In genomic region chr1:1428174-1428573, GRCh38 we compare ENCODE assay signal across 1 cellular context.
TF ChIP-seq lines count a peak whose summit lies in the region.

No MANE protein-coding gene starts in this region.

TF ChIP-seq in K562, 482 proteins besides CTCF, POLR2A, EP300 and RAD21:
- TF ChIP-seq, protein P1, sequence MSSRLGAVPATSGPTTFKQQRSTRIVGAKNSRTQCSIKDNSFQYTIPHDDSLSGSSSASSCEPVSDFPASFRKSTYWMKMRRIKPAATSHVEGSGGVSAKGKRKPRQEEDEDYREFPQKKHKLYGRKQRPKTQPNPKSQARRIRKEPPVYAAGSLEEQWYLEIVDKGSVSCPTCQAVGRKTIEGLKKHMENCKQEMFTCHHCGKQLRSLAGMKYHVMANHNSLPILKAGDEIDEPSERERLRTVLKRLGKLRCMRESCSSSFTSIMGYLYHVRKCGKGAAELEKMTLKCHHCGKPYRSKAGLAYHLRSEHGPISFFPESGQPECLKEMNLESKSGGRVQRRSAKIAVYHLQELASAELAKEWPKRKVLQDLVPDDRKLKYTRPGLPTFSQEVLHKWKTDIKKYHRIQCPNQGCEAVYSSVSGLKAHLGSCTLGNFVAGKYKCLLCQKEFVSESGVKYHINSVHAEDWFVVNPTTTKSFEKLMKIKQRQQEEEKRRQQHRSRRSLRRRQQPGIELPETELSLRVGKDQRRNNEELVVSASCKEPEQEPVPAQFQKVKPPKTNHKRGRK (tag; IDR thresholded peaks at IDR 0.05), result no peak
- TF ChIP-seq, protein P2, sequence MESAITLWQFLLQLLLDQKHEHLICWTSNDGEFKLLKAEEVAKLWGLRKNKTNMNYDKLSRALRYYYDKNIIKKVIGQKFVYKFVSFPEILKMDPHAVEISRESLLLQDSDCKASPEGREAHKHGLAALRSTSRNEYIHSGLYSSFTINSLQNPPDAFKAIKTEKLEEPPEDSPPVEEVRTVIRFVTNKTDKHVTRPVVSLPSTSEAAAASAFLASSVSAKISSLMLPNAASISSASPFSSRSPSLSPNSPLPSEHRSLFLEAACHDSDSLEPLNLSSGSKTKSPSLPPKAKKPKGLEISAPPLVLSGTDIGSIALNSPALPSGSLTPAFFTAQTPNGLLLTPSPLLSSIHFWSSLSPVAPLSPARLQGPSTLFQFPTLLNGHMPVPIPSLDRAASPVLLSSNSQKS (CRISPR knock-in tag; IDR thresholded peaks at IDR 0.05), result no peak
- no peak for TF ChIP-seq HLTF (IDR thresholded peaks at IDR 0.05)
- TF ChIP-seq GABPB2 (CRISPR knock-in tag; conservative IDR thresholded peaks at IDR 0.05), result no peak
- peak; percentile 54 for TF ChIP-seq HNRNPK (IDR thresholded peaks at IDR 0.05; ENCODE audit: low read depth, low read length, poor library complexity, severe bottlenecking)
- no peak for TF ChIP-seq CSDE1 (IDR thresholded peaks at IDR 0.05)
- no peak for TF ChIP-seq NR3C1 (CRISPR knock-in tag; IDR thresholded peaks at IDR 0.05)
- no peak for TF ChIP-seq MLLT1 (IDR thresholded peaks at IDR 0.05)
- no peak for TF ChIP-seq ZSCAN32 (CRISPR knock-in tag; IDR thresholded peaks at IDR 0.05)
- TF ChIP-seq SMARCE1 (IDR thresholded peaks at IDR 0.05), result no peak
- TF ChIP-seq PCBP2 (IDR thresholded peaks at IDR 0.05; ENCODE audit: low read depth, low read length, poor library complexity, severe bottlenecking), result peak; percentile 52
- peak in 1 of 2 experiments; percentile 63; a peak in 1 of 3 replicates for TF ChIP-seq CBX3 (IDR thresholded peaks at IDR 0.05; ENCODE audit: borderline replicate concordance in 1 of 2, low read length in 2 of 2)
- TF ChIP-seq NUFIP1 (IDR thresholded peaks at IDR 0.05; ENCODE audit: partially characterized antibody), result no peak
- TF ChIP-seq CBFA2T2 (conservative IDR thresholded peaks at IDR 0.05), result no peak
- peak; percentile 98 for TF ChIP-seq PCBP1 (IDR thresholded peaks at IDR 0.05; ENCODE audit: low read depth, low read length, poor library complexity, severe bottlenecking)
- TF ChIP-seq ARNT (IDR thresholded peaks at IDR 0.05), result no peak
- TF ChIP-seq ILF3 (IDR thresholded peaks at IDR 0.05; ENCODE audit: borderline replicate concordance), result no peak
- no peak for TF ChIP-seq SRSF7 (optimal IDR thresholded peaks at IDR 0.05; ENCODE audit: low read depth, low read length)
- no peak for TF ChIP-seq ZNF140 (CRISPR knock-in tag; IDR thresholded peaks at IDR 0.05)
- TF ChIP-seq SAFB2 (IDR thresholded peaks at IDR 0.05; ENCODE audit: borderline replicate concordance, low read depth, low read length, severe bottlenecking), result no peak
